Comparison of ENCODE assay signal across 31 cellular contexts in genomic region chr2:96848264-96848663, GRCh38. TPM values are rescaled to one million over a fixed set of nuclear protein-coding genes. Genes with fewer than 3 reads are reported as not detected.
DNase-seq lines count a peak whose midpoint lies in the region; ATAC-seq and TF ChIP-seq lines count a peak whose summit lies in the region.
"Had no signal": no experiment of that assay in that cellular context is flagged by ENCODE, and none has a peak within 500 bp of the region (broad histone marks: within the 10 kb centered on the region; RNA-seq: fewer than 3 reads in every experiment).

No MANE protein-coding gene starts in this region.

- no peak overlapping the region for H2AK5ac ChIP-seq in H9 (ENCODE audit: insufficient read length, low read length)

- no peak overlapping the region for H4K8ac ChIP-seq in H9 (replicated peaks; ENCODE audit: insufficient read length, low read depth, low read length)

- H3K14ac ChIP-seq in H9 (ENCODE audit: insufficient read depth, low read length): no peak overlapping the region

- TF ChIP-seq CTCF in H9 (conservative IDR thresholded peaks at IDR 0.05) (no peak), omental fat pad (IDR thresholded peaks at IDR 0.05) (no peak)

- no peaks in the 10 kb centered on the region for H3K4me1 ChIP-seq in H9 (ENCODE audit: insufficient read depth, low read length)
- H3K4me1 ChIP-seq: Peyer's patch, prostate gland, SJSA1, upper lobe of right lung had no signal

- no peaks in the 10 kb centered on the region for H3K9me3 Mint-ChIP-seq in H9
- H3K9me3 Mint-ChIP-seq: activated CD4-positive, alpha-beta T cell treated with anti-CD3 and anti-CD28 coated beads, Interleukin-2, amount 10 ng/mL, durations not matched to agents 24 days and 14 days; activated naive CD4-positive, alpha-beta T cell treated with anti-CD3 and anti-CD28 coated beads, Interleukin-2, amount 50 U/mL, for 24 hours; HFFc6; stimulated activated memory B cell treated with anti-CD40 and anti-IgM and Interleukin-4, amounts not matched to agents 10 μg/mL and 1 μg/mL and 100 μg/mL, for 72 hours; WTC11 had no signal

- no peak overlapping the region for H3T11ph ChIP-seq in H9 (ENCODE audit: low read length)

- no peaks in the 10 kb centered on the region for H3K27me3 ChIP-seq in H9 (ENCODE audit: insufficient read depth, low read length)
- H3K27me3 ChIP-seq: brain microvascular endothelial cell, Peyer's patch, SJSA1, upper lobe of right lung had no signal

- H3K79me2 ChIP-seq in H9 (ENCODE audit: insufficient read depth, low read length): no peaks in the 10 kb centered on the region

- H3K23me2 ChIP-seq in H9 (ENCODE audit: insufficient read length, low read depth, low read length, poor library complexity, severe bottlenecking): no peaks in the 10 kb centered on the region

- H4K91ac ChIP-seq in H9 (ENCODE audit: insufficient read length, low read depth, low read length): no peak overlapping the region

- H3K27ac ChIP-seq in H9 (ENCODE audit: insufficient read length, low read depth, low read length): no peak overlapping the region
- H3K27ac ChIP-seq: BLaER1 treated with 17β-estradiol and CSF1 and Interleukin-3, amounts not matched to agents 10 nM and 100 nM; brain microvascular endothelial cell; GM23248; Peyer's patch; prostate gland; SJSA1; upper lobe of right lung had no signal

- no CpG with 5 or more reads among the region's 9 CpGs for WGBS in H9 (ENCODE audit: extremely low coverage, insufficient read length, low lambda C conversion rate)

- H3K23ac ChIP-seq in H9 (ENCODE audit: insufficient read length, low read depth, low read length): no peak overlapping the region

- no peak overlapping the region for H3K56ac ChIP-seq in H9 (ENCODE audit: insufficient read length, low read depth, low read length)

- 0 out of 4 replicates have a peak, but pooled peaks cover 0 to under 1% of the 10 kb centered on the region in 2 experiments for H3K4me1 Mint-ChIP-seq in H9

- H2BK20ac ChIP-seq in H9 (ENCODE audit: low read depth, low read length, poor library complexity, severe bottlenecking): no peak overlapping the region

- no peak overlapping the region for H3K4ac ChIP-seq in H9 (ENCODE audit: low read depth, low read length)

- no peaks in the 10 kb centered on the region for H3K27me3 Mint-ChIP-seq in H9 (ENCODE audit: low read depth)
- H3K27me3 Mint-ChIP-seq: activated CD4-positive, alpha-beta T cell treated with anti-CD3 and anti-CD28 coated beads, Interleukin-2, amount 10 ng/mL, durations not matched to agents 24 days and 14 days; activated naive CD4-positive, alpha-beta T cell treated with anti-CD3 and anti-CD28 coated beads, Interleukin-2, amount 50 U/mL, for 24 hours; stimulated activated memory B cell treated with anti-CD40 and anti-IgM and Interleukin-4, amounts not matched to agents 10 μg/mL and 1 μg/mL and 100 μg/mL, for 72 hours had no signal

- no peak overlapping the region for H2BK12ac ChIP-seq in H9 (ENCODE audit: insufficient read length, low read depth, low read length)

- no peak overlapping the region for H3K4me2 ChIP-seq in H9 (ENCODE audit: insufficient read depth, insufficient read length, low read length)

- DNase-seq in H9 (peak; percentile 22), RPMI8226 (peak; percentile 36), islet precursor cell (peak; percentile 60), omental fat pad (ENCODE audit: low spot score) (no peak), NCI-H1417 (lab: John Stamatoyannopoulos, UW) (no peak), occipital lobe (lab: John Stamatoyannopoulos, UW) (no peak), NCI-H1417 treated with DMSO at 0.1 percent for 48 hours (lab: John Stamatoyannopoulos, UW) (no peak)
- DNase-seq: activated CD8-positive, alpha-beta memory T cell treated with anti-CD3 and anti-CD28 coated beads for 24 hours; activated T-cell treated with anti-CD3 and anti-CD28 coated beads for 4 hours; amygdala; brain microvascular endothelial cell; effector CD4-positive, alpha-beta T cell; GM23248; HFFc6; hypothalamus; NCI-H1436 treated with DMSO at 0.1 percent for 48 hours; NCI-H226; NCI-H748 treated with DMSO at 0.1 percent for 48 hours; Peyer's patch; stimulated activated CD4-positive, alpha-beta T cell treated with anti-CD3 and anti-CD28 coated beads, Interleukin-15, amount 100 ng/mL, for 24 hours; stimulated activated CD4-positive, alpha-beta T cell treated with anti-CD3 and anti-CD28 coated beads, Interleukin-4, amount 100 ng/mL, for 4 hours; substantia nigra; upper lobe of right lung had no signal

- no peak overlapping the region for H2AFZ ChIP-seq in H9 (ENCODE audit: low read length)
- H2AFZ ChIP-seq: GM23248 had no signal

- H3K9ac ChIP-seq in H9 (ENCODE audit: extremely low read depth, insufficient read length, low read length): no peak overlapping the region
- H3K9ac ChIP-seq: GM23248 had no signal

- no peaks in the 10 kb centered on the region for H4K20me1 ChIP-seq in H9 (ENCODE audit: control insufficient read depth, insufficient read depth, insufficient read length)

- H3K4me3 Mint-ChIP-seq in H9: no peak overlapping the region
- H3K4me3 Mint-ChIP-seq: activated CD4-positive, alpha-beta T cell treated with anti-CD3 and anti-CD28 coated beads, Interleukin-2, amount 10 ng/mL, durations not matched to agents 24 days and 14 days; activated naive CD4-positive, alpha-beta T cell treated with anti-CD3 and anti-CD28 coated beads, Interleukin-2, amount 50 U/mL, for 24 hours; HFFc6; stimulated activated memory B cell treated with anti-CD40 and anti-IgM and Interleukin-4, amounts not matched to agents 10 μg/mL and 1 μg/mL and 100 μg/mL, for 72 hours; WTC11 had no signal

- H3K9me3 ChIP-seq in H9 (ENCODE audit: control insufficient read depth, low read depth, low read length): no peaks in the 10 kb centered on the region
- H3K9me3 ChIP-seq: BLaER1 treated with 17β-estradiol and CSF1 and Interleukin-3, amounts not matched to agents 10 nM and 100 nM; Peyer's patch; prostate gland; SJSA1; upper lobe of right lung had no signal

- peaks cover 2% of the 10 kb centered on the region for H3K79me1 ChIP-seq in H9 (ENCODE audit: insufficient read depth, low read depth, low read length, poor library complexity, severe bottlenecking)

- H2BK15ac ChIP-seq in H9 (ENCODE audit: low read depth, low read length): no peak overlapping the region

- no peak overlapping the region for H3K18ac ChIP-seq in H9 (ENCODE audit: insufficient read length, low read depth, low read length)

- H3K36me3 Mint-ChIP-seq in H9 (ENCODE audit: insufficient read depth in 1 of 3, low read depth in 3 of 3): peaks cover 24 to 51% (median 36%) of the 10 kb centered on the region in 3 experiments

- H2BK120ac ChIP-seq in H9 (ENCODE audit: low read depth, low read length, poor library complexity, severe bottlenecking): no peak overlapping the region

- ATAC-seq in omental fat pad (ENCODE audit: low FRiP score) (peak; percentile 37), HG02885 (IDR thresholded peaks at IDR 0.05; ENCODE audit: poor library complexity, unreplicated experiment) (no peak)
- ATAC-seq: stimulated activated memory B cell treated with anti-CD40 and anti-IgM and Interleukin-4, amounts not matched to agents 10 μg/mL and 1 μg/mL and 100 μg/mL, for 72 hours; upper lobe of right lung; WTC11 had no signal

- no peak overlapping the region for H4K5ac ChIP-seq in H9 (ENCODE audit: insufficient read length, low read depth, low read length)

- H3K27ac Mint-ChIP-seq in H9: no peak overlapping the region
- H3K27ac Mint-ChIP-seq: activated CD4-positive, alpha-beta T cell treated with anti-CD3 and anti-CD28 coated beads, Interleukin-2, amount 10 ng/mL, durations not matched to agents 24 days and 14 days; activated naive CD4-positive, alpha-beta T cell treated with anti-CD3 and anti-CD28 coated beads, Interleukin-2, amount 50 U/mL, for 24 hours; HFFc6; stimulated activated memory B cell treated with anti-CD40 and anti-IgM and Interleukin-4, amounts not matched to agents 10 μg/mL and 1 μg/mL and 100 μg/mL, for 72 hours had no signal

- H2BK5ac ChIP-seq in H9 (ENCODE audit: insufficient read length, low read length): no peak overlapping the region

RNA-seq across cellular contexts. Expression of gene ANKRD23, which starts 4.4 kb away (rescaled TPM):
- total RNA-seq in H9 (2021) (2.3 and 2.4 TPM in 2 replicates), omental fat pad (1 to 10 TPM; 1.4 to 4.4 (median 1.8) TPM), occipital lobe (5.9 TPM)

RNA-seq across cellular contexts. Expression of gene ANKRD39, which starts 9.6 kb away (rescaled TPM):
- total RNA-seq in H9 (2021) (13.0 and 13.9 TPM in 2 replicates), omental fat pad (10 to 100 TPM in 2 of 4 donors, 1 to 10 TPM in 2; 6.6 to 15.3 (median 10.3) TPM), occipital lobe (8.0 TPM)

RNA-seq across cellular contexts. Expression of gene SEMA4C, which starts 21.6 kb away (rescaled TPM):
- 81.6 and 87.2 TPM in 2 replicates for total RNA-seq in H9 (2021)
- 10 to 100 TPM; 19.7 to 40.4 (median 26.9) TPM for total RNA-seq in omental fat pad
- 54.9 TPM for total RNA-seq in occipital lobe

RNA-seq across cellular contexts. Expression of gene CNNM3, which starts 32.2 kb away (rescaled TPM):
- total RNA-seq in H9 (2021) (22.8 and 25.0 TPM in 2 replicates), omental fat pad (10 to 100 TPM in 2 of 4 donors, 1 to 10 TPM in 2; 5.9 to 11.0 (median 9.5) TPM), occipital lobe (8.3 TPM)

Comparison
In these comparisons a context has a peak if more than half of its experiments do, and no peak if none do; other contexts are left out.
1. DNase-seq: peak in H9 (single experiment), RPMI8226 (single experiment) and islet precursor cell (single experiment); none in omental fat pad (single experiment), NCI-H1417 (0 of 3), occipital lobe (single experiment) and NCI-H1417 treated with DMSO at 0.1 percent for 48 hours (single experiment).